Comparison of ENCODE assay signal across 13 cellular contexts in genomic region chr2:235724964-235725603, GRCh38.
DNase-seq lines count a peak whose midpoint lies in the region; ATAC-seq and TF ChIP-seq lines count a peak whose summit lies in the region.
"Had no signal": no experiment of that assay in that cellular context is flagged by ENCODE, and none has a peak within 500 bp of the region (broad histone marks: within the 10 kb centered on the region; RNA-seq: fewer than 3 reads in every experiment).

No MANE protein-coding gene starts in this region.

- no peaks in the 10 kb centered on the region for H3K27me3 ChIP-seq in ascending aorta
- H3K27me3 ChIP-seq in left ventricle myocardium inferior (ENCODE audit: low read depth): no peaks in the 10 kb centered on the region
- H3K27me3 ChIP-seq in prostate gland (replicated peaks; ENCODE audit: insufficient read depth): no peaks in the 10 kb centered on the region

- H3K4me1 ChIP-seq in ascending aorta (peaks cover 0 to 8% of the 10 kb centered on the region in 2 donors), left ventricle myocardium inferior (peaks cover 50% of the 10 kb centered on the region), prostate gland (replicated peaks) (no peaks in the 10 kb centered on the region)

- H3K27ac Mint-ChIP-seq in activated T-helper 17 cell treated with anti-CD3 and anti-CD28 coated beads, Interleukin-2, amount 50 U/mL, for 72 hours: no peak overlapping the region

- WGBS in prostate gland: 38% methylated on average over 13 of the region's 13 CpGs

- DNase-seq in C1 segment of cervical spinal cord (lab: John Stamatoyannopoulos, UW) (peak in 10 of 14 donors; percentile 27 to 63 (median 46)), ascending aorta (ENCODE audit: low spot score in 2 of 2) (no peak), left ventricle myocardium inferior (peak; percentile 70), prostate gland (ENCODE audit: low spot score) (no peak), OCI-M1 (lab: John Stamatoyannopoulos, UW) (no peak)
- DNase-seq: activated T-cell treated with anti-CD3 and anti-CD28 coated beads, Interleukin-2, amount 50 U/mL, for 4 hours; erythroblast; kidney glomerular epithelial cell; NCI-H446 had no signal

- H3K4me3 ChIP-seq in ascending aorta (peak overlapping the region in 1 of 2 donors; percentile 35), left ventricle myocardium inferior (peak overlapping the region; percentile 36), prostate gland (no peak overlapping the region)

- H3K27ac ChIP-seq in ascending aorta (peak overlapping the region; percentile 42 to 54), left ventricle myocardium inferior (replicated peaks) (peak overlapping the region; percentile 76), prostate gland (peak overlapping the region; percentile 1 to 2)

- no peak for TF ChIP-seq CTCF in ascending aorta (IDR thresholded peaks at IDR 0.05)
- no peak for TF ChIP-seq CTCF in left ventricle myocardium inferior (IDR thresholded peaks at IDR 0.05; ENCODE audit: borderline replicate concordance)
- TF ChIP-seq CTCF in prostate gland (IDR thresholded peaks at IDR 0.05): no peak

- H3K36me3 Mint-ChIP-seq in activated T-helper 17 cell treated with anti-CD3 and anti-CD28 coated beads, Interleukin-2, amount 50 U/mL, for 72 hours (ENCODE audit: low read depth): no peaks in the 10 kb centered on the region

- no peak overlapping the region for H3K4me3 Mint-ChIP-seq in activated T-helper 17 cell treated with anti-CD3 and anti-CD28 coated beads, Interleukin-2, amount 50 U/mL, for 72 hours
- H3K4me3 Mint-ChIP-seq: activated T-cell treated with anti-CD3 and anti-CD28 coated beads, Interleukin-2, amount 50 U/mL, for 4 hours; brain had no signal

- ATAC-seq in HG03460 (IDR thresholded peaks at IDR 0.05; ENCODE audit: unreplicated experiment) (no peak), GM18511 (IDR thresholded peaks at IDR 0.05; ENCODE audit: unreplicated experiment) (no peak)
- no peak for ATAC-seq in activated T-helper 17 cell treated with anti-CD3 and anti-CD28 coated beads, Interleukin-2, amount 50 U/mL, for 72 hours (replicated peaks)
- ATAC-seq: activated T-cell treated with anti-CD3 and anti-CD28 coated beads, Interleukin-2, amount 50 U/mL, for 4 hours had no signal

- H3K9me3 Mint-ChIP-seq in activated T-helper 17 cell treated with anti-CD3 and anti-CD28 coated beads, Interleukin-2, amount 50 U/mL, for 72 hours: no peaks in the 10 kb centered on the region
- H3K9me3 Mint-ChIP-seq: activated T-cell treated with anti-CD3 and anti-CD28 coated beads, Interleukin-2, amount 50 U/mL, for 4 hours; brain had no signal

- TF ChIP-seq POLR2A in prostate gland (IDR thresholded peaks at IDR 0.05): no peak

- H3K4me1 Mint-ChIP-seq in activated T-helper 17 cell treated with anti-CD3 and anti-CD28 coated beads, Interleukin-2, amount 50 U/mL, for 72 hours: no peaks in the 10 kb centered on the region

- intact Hi-C loops in ascending aorta (cut with DNase I): no loop called here
- intact Hi-C loops in left ventricle myocardium inferior (cut with micrococcal nuclease): no loop called here
- intact Hi-C loops in prostate gland (cut with DNase I): no loop called here

- H3K36me3 ChIP-seq in ascending aorta (no peaks in the 10 kb centered on the region), left ventricle myocardium inferior (no peaks in the 10 kb centered on the region), prostate gland (no peaks in the 10 kb centered on the region)

- H3K27me3 Mint-ChIP-seq in activated T-helper 17 cell treated with anti-CD3 and anti-CD28 coated beads, Interleukin-2, amount 50 U/mL, for 72 hours: no peaks in the 10 kb centered on the region
- H3K27me3 Mint-ChIP-seq: brain had no signal

- H3K9me3 ChIP-seq in ascending aorta: no peaks in the 10 kb centered on the region
- no peaks in the 10 kb centered on the region for H3K9me3 ChIP-seq in left ventricle myocardium inferior (replicated peaks)
- H3K9me3 ChIP-seq in prostate gland: no peaks in the 10 kb centered on the region

Comparison
In these comparisons a context has a peak if more than half of its experiments do, and no peak if none do; other contexts are left out.
1. DNase-seq: peak in C1 segment of cervical spinal cord (10 of 14) and left ventricle myocardium inferior (single experiment); none in ascending aorta (0 of 2), prostate gland (single experiment) and OCI-M1 (single experiment).
2. H3K27ac ChIP-seq: peak in every context shown above with its lines; median percentile 76 in left ventricle myocardium inferior; 48 in ascending aorta; 2 in prostate gland.